Comparison of ENCODE assay signal across 18 cellular contexts in the genomic region with DNA sequence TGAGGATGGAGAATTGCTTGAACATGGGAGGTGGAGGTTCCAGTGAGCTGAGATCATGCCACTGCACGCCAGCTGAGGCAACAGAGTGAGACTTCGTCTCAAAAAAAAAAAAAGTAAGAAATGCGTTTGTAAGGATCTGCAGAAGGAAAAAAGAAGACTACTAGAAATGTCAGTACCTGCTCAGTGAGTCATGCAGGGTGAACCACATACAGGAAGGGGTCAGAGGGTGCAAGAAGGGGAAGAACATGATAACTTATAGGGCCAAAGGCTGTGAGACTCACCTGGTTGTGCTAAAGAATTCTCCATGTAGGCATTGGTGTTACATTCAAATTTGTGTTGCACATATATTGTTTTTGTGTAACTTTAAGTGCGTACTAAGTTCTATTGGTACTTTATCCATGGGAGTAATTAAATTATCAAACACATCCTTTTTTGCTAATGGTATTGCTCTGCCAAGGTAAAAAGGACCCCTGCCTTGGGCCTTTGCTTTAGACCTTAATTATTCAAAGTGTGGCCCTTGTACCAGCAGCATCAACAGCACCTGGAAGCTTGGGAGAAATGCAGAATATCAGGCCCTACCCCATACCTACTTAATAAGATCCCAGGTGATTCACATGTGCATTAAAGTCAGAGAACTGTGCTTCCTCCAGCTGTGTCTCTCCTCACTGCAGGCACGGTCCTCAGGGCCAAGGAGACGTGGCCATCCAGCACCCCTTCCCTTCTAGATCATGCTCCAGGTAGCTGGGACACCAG.
DNase-seq lines count a peak whose midpoint lies in the region; ATAC-seq, FAIRE-seq and TF ChIP-seq lines count a peak whose summit lies in the region.
"Had no signal": no experiment of that assay in that cellular context is flagged by ENCODE, and none has a peak within 500 bp of the region (broad histone marks: within the 10 kb centered on the region; RNA-seq: fewer than 3 reads in every experiment).

No MANE protein-coding gene starts in this region.

- H4K20me1 ChIP-seq in IMR-90 (ENCODE audit: insufficient read depth, low read length) (no peaks in the 10 kb centered on the region), mammary epithelial cell (ENCODE audit: insufficient read depth, low read length) (no peaks in the 10 kb centered on the region)

- H4K8ac ChIP-seq in IMR-90 (ENCODE audit: low read depth in 2 of 2, low read length in 2 of 2): no peak overlapping the region

- POLR2A ChIA-PET in IMR-90 (lab: Charles Lee; ENCODE audit: unreplicated experiment): no interaction called here

- H3K27me3 Mint-ChIP-seq in activated T-cell treated with anti-CD3 and anti-CD28 coated beads, Interleukin-2, amount 50 U/mL, for 24 hours: no peaks in the 10 kb centered on the region
- H3K27me3 Mint-ChIP-seq: naive B cell had no signal

- TF ChIP-seq POLR2A in IMR-90 (IDR thresholded peaks at IDR 0.05; ENCODE audit: low read depth, low read length): no peak
- no peak for TF ChIP-seq POLR2A in thyroid gland (IDR thresholded peaks at IDR 0.05)

- BruUV-seq in IMR-90 (replicated peaks; lab: Mats Ljungman, UMichigan) (no TSS peak), mammary epithelial cell (replicated peaks; lab: Mats Ljungman, UMichigan) (no TSS peak)

- peak overlapping the region; percentile 13 for H3K27ac Mint-ChIP-seq in activated T-cell treated with anti-CD3 and anti-CD28 coated beads, Interleukin-2, amount 50 U/mL, for 24 hours
- H3K27ac Mint-ChIP-seq: H9, IgD-negative memory B cell had no signal

- H3K4me1 ChIP-seq in IMR-90 (ENCODE audit: control insufficient read depth, insufficient read depth, low read length): no peaks in the 10 kb centered on the region
- peaks cover 20% of the 10 kb centered on the region for H3K4me1 ChIP-seq in mammary epithelial cell (ENCODE audit: insufficient read depth, low read length)
- H3K4me1 ChIP-seq in small intestine (ENCODE audit: control insufficient read depth in 2 of 2, insufficient read depth in 1 of 2, low read depth in 1 of 2, low read length in 1 of 2): no peaks in the 10 kb centered on the region
- H3K4me1 ChIP-seq in thyroid gland: peaks cover 0 to 6% of the 10 kb centered on the region in 2 donors
- H3K4me1 ChIP-seq: testis had no signal

- H3K9me1 ChIP-seq in IMR-90 (ENCODE audit: insufficient read depth, low read length): peaks cover 10% of the 10 kb centered on the region; the same call in 1 of the 2 replicates

- H3K18ac ChIP-seq in IMR-90 (ENCODE audit: low read depth, low read length): no peak overlapping the region

- H3K4me1 Mint-ChIP-seq in activated T-cell treated with anti-CD3 and anti-CD28 coated beads, Interleukin-2, amount 50 U/mL, for 24 hours (ENCODE audit: low read depth): peaks cover 28% of the 10 kb centered on the region
- H3K4me1 Mint-ChIP-seq: H9 had no signal

- no peak for TF ChIP-seq RAD21 in IMR-90 (IDR thresholded peaks at IDR 0.05; ENCODE audit: low read length)

- H3K79me2 ChIP-seq in mammary epithelial cell (ENCODE audit: insufficient read depth, low read length): no peaks in the 10 kb centered on the region

- peak overlapping the region; percentile 28 for H2AK9ac ChIP-seq in IMR-90 (replicated peaks; ENCODE audit: low read depth, low read length, poor library complexity)

- dilution Hi-C loops in IMR-90 (cut with HindIII; ENCODE audit: low sequenced_read_pairs, unreplicated experiment) (no loop called here), mammary epithelial cell (cut with HindIII; ENCODE audit: low sequenced_read_pairs) (no loop called here)

- no peak overlapping the region for H3K4me3 ChIP-seq in IMR-90 (ENCODE audit: insufficient read depth, low read depth, low read length)
- no peak overlapping the region for H3K4me3 ChIP-seq in mammary epithelial cell (replicated peaks in 1 of 3; ENCODE audit: insufficient read depth in 1 of 3, low read depth in 2 of 3, low read length in 3 of 3)
- no peak overlapping the region for H3K4me3 ChIP-seq in small intestine (ENCODE audit: low read depth in 1 of 2, low read length in 2 of 2)
- H3K4me3 ChIP-seq in thyroid gland (replicated peaks in 1 of 3): no peak overlapping the region
- H3K4me3 ChIP-seq: testis had no signal

- no peak overlapping the region for H3K4me3 Mint-ChIP-seq in activated T-cell treated with anti-CD3 and anti-CD28 coated beads, Interleukin-2, amount 50 U/mL, for 24 hours
- H3K4me3 Mint-ChIP-seq: H9 had no signal

- H3K9me3 ChIP-seq in IMR-90 (ENCODE audit: control insufficient read depth, insufficient read depth, low read length) (no peaks in the 10 kb centered on the region), mammary epithelial cell (replicated peaks; ENCODE audit: insufficient read depth, low read length) (no peaks in the 10 kb centered on the region), small intestine (ENCODE audit: control insufficient read depth, low read depth) (no peaks in the 10 kb centered on the region), thyroid gland (no peaks in the 10 kb centered on the region)
- H3K9me3 ChIP-seq: testis had no signal

- H2BK20ac ChIP-seq in IMR-90 (ENCODE audit: low read depth, low read length): no peak overlapping the region

- no peak overlapping the region for H3K23ac ChIP-seq in IMR-90 (ENCODE audit: low read depth, low read length)

- no peak for FAIRE-seq in small intestine (lab: Jason Lieb, UNC)
- FAIRE-seq: G401.6 had no signal

- H3K27ac ChIP-seq in IMR-90 (ENCODE audit: insufficient read depth, low read length): no peak overlapping the region
- H3K27ac ChIP-seq in mammary epithelial cell (ENCODE audit: insufficient read depth, low read depth, low read length): no peak overlapping the region
- H3K27ac ChIP-seq in small intestine (ENCODE audit: low read depth in 1 of 2, low read length in 1 of 2): no peak overlapping the region
- no peak overlapping the region for H3K27ac ChIP-seq in thyroid gland
- H3K27ac ChIP-seq: testis had no signal

- no peak overlapping the region for H2BK120ac ChIP-seq in IMR-90 (ENCODE audit: low read depth, low read length)

- ATAC-seq in IMR-90 (ENCODE audit: low read depth): no peak

- no peak overlapping the region for H2BK5ac ChIP-seq in IMR-90 (ENCODE audit: low read depth, low read length, poor library complexity, severe bottlenecking)

- no peak overlapping the region for H3K4ac ChIP-seq in IMR-90 (ENCODE audit: low read depth, low read length)

- no peaks in the 10 kb centered on the region for H3K36me3 Mint-ChIP-seq in activated T-cell treated with anti-CD3 and anti-CD28 coated beads, Interleukin-2, amount 50 U/mL, for 24 hours (ENCODE audit: low read depth)
- H3K36me3 Mint-ChIP-seq: naive B cell had no signal

- in situ Hi-C loops in IMR-90 (cut with MboI; ENCODE audit: low sequenced_read_pairs): no loop called here
- in situ Hi-C loops in mammary epithelial cell (cut with MboI; ENCODE audit: low sequenced_read_pairs in 2 of 2): no loop called here

- H4K5ac ChIP-seq in IMR-90 (ENCODE audit: low read depth, low read length): no peak overlapping the region

- H3K9ac ChIP-seq in IMR-90 (ENCODE audit: low read depth, low read length) (no peak overlapping the region), mammary epithelial cell (ENCODE audit: insufficient read depth, low read length) (no peak overlapping the region)

- no peak overlapping the region for H4K91ac ChIP-seq in IMR-90 (ENCODE audit: insufficient read depth, low read depth, low read length)

- H3K36me3 ChIP-seq in IMR-90 (ENCODE audit: control insufficient read depth, insufficient read depth, low read length): no peaks in the 10 kb centered on the region
- H3K36me3 ChIP-seq in mammary epithelial cell (ENCODE audit: insufficient read depth, low read length): no peaks in the 10 kb centered on the region
- no peaks in the 10 kb centered on the region for H3K36me3 ChIP-seq in small intestine (ENCODE audit: control insufficient read depth in 2 of 2, insufficient read depth in 2 of 2, low read length in 2 of 2)
- no peaks in the 10 kb centered on the region for H3K36me3 ChIP-seq in thyroid gland

- no peak overlapping the region; the same call in 2 of the 3 replicates for H2BK15ac ChIP-seq in IMR-90 (ENCODE audit: low read depth, low read length)

- no peaks in the 10 kb centered on the region for H3K9me3 Mint-ChIP-seq in activated T-cell treated with anti-CD3 and anti-CD28 coated beads, Interleukin-2, amount 50 U/mL, for 24 hours
- H3K9me3 Mint-ChIP-seq: naive B cell had no signal

- intact Hi-C loops in IMR-90 (cut with micrococcal nuclease) (no loop called here), mammary epithelial cell (cut with micrococcal nuclease) (no loop called here), thyroid gland (cut with DNase I) (no loop called here)

- H3K27me3 ChIP-seq in IMR-90 (ENCODE audit: control insufficient read depth, insufficient read depth, low read length): no peaks in the 10 kb centered on the region
- no peaks in the 10 kb centered on the region for H3K27me3 ChIP-seq in mammary epithelial cell (ENCODE audit: insufficient read depth, low read length)
- no peaks in the 10 kb centered on the region for H3K27me3 ChIP-seq in small intestine (ENCODE audit: control insufficient read depth in 2 of 2, insufficient read depth in 2 of 2, low read length in 2 of 2)
- H3K27me3 ChIP-seq in thyroid gland: no peaks in the 10 kb centered on the region
- H3K27me3 ChIP-seq: testis had no signal

- DNase-seq in activated T-cell treated with anti-CD3 and anti-CD28 coated beads, Interleukin-2, amount 50 U/mL, for 24 hours: no peak
- no peak for DNase-seq in activated T-cell treated with anti-CD3 and anti-CD28 coated beads, Interleukin-2, amount 50 U/mL, for 1 hour
- DNase-seq in IMR-90 (no peak), mammary epithelial cell (peak; percentile 84), small intestine (peak; percentile 43), thyroid gland (no peak), NCI-H146 treated with DMSO at 0.1 percent for 48 hours (lab: John Stamatoyannopoulos, UW; ENCODE audit: unreplicated experiment) (no peak)
- DNase-seq in stimulated activated CD4-positive, alpha-beta T cell treated with anti-CD3 and anti-CD28 coated beads, Interleukin-2, amount 100 ng/mL, for 48 hours: no peak
- DNase-seq: activated CD8-positive, alpha-beta memory T cell treated with anti-CD3 and anti-CD28 coated beads, Interleukin-2, amount 50 U/mL, for 48 hours; Calu3; H9; naive B cell; NCI-H1105; NCI-H345; stimulated activated CD4-positive, alpha-beta T cell treated with anti-CD3 and anti-CD28 coated beads, Interleukin-15, amount 100 ng/mL, for 24 hours; testis had no signal

- H3K79me1 ChIP-seq in IMR-90 (ENCODE audit: low read depth in 1 of 2, low read length in 2 of 2): no peaks in the 10 kb centered on the region

- no peak overlapping the region for H2AK5ac ChIP-seq in IMR-90 (ENCODE audit: low read depth, low read length)

- WGBS in IMR-90 (ENCODE audit: extremely low coverage in 2 of 2, insufficient read length in 1 of 2), 2 experiments: 84% methylated on average over 2 of the region's 6 CpGs; no CpG with 5 or more reads in 1 of the 2 experiments
- 71% methylated on average over 4 of the region's 6 CpGs for WGBS in mammary epithelial cell (ENCODE audit: low coverage, missing lambda C conversion rate)
- 80 to 85% (median 84%) methylated on average over 6 of the region's 6 CpGs for WGBS in small intestine, 3 donors
- WGBS in thyroid gland, 2 donors: 89 to 91% methylated on average over 6 of the region's 6 CpGs

- H3K56ac ChIP-seq in IMR-90 (ENCODE audit: extremely low read depth, insufficient read depth, low read length): no peak overlapping the region

- no peak overlapping the region for H3K4me2 ChIP-seq in IMR-90 (ENCODE audit: low read depth, low read length)
- no peak overlapping the region for H3K4me2 ChIP-seq in mammary epithelial cell (ENCODE audit: insufficient read depth, low read depth, low read length)

- no peak overlapping the region for H3K14ac ChIP-seq in IMR-90 (replicated peaks; ENCODE audit: low read depth, low read length)

- CTCF ChIA-PET in IMR-90 (lab: Yijun Ruan, JAX): no interaction called here
- CTCF ChIA-PET in mammary epithelial cell (lab: Charles Lee; ENCODE audit: low non-redundant PET): no interaction called here

- TF ChIP-seq CTCF in IMR-90 (conservative IDR thresholded peaks at IDR 0.05; ENCODE audit: low read depth, low read length) (no peak), mammary epithelial cell (conservative IDR thresholded peaks at IDR 0.05 in 1 of 2, IDR thresholded peaks at IDR 0.05 in 1 of 2; ENCODE audit: extremely low read depth in 1 of 2, insufficient read depth in 1 of 2, low read depth in 1 of 2, low read length in 2 of 2) (no peak), thyroid gland (IDR thresholded peaks at IDR 0.05) (no peak)

- H2AFZ ChIP-seq in IMR-90 (replicated peaks; ENCODE audit: low read length, poor library complexity): no peak overlapping the region
- H2AFZ ChIP-seq in mammary epithelial cell (ENCODE audit: low read depth, low read length): no peak overlapping the region

Comparison
In these comparisons a context has a peak if more than half of its experiments do, and no peak if none do; other contexts are left out.
1. DNase-seq: peak in mammary epithelial cell (single experiment) and small intestine (single experiment); none in activated T-cell treated with anti-CD3 and anti-CD28 coated beads, Interleukin-2, amount 50 U/mL, for 24 hours (single experiment), activated T-cell treated with anti-CD3 and anti-CD28 coated beads, Interleukin-2, amount 50 U/mL, for 1 hour (single experiment), IMR-90 (single experiment), thyroid gland (0 of 2), stimulated activated CD4-positive, alpha-beta T cell treated with anti-CD3 and anti-CD28 coated beads, Interleukin-2, amount 100 ng/mL, for 48 hours (0 of 2) and NCI-H146 treated with DMSO at 0.1 percent for 48 hours (single experiment).